In the genomic region with DNA sequence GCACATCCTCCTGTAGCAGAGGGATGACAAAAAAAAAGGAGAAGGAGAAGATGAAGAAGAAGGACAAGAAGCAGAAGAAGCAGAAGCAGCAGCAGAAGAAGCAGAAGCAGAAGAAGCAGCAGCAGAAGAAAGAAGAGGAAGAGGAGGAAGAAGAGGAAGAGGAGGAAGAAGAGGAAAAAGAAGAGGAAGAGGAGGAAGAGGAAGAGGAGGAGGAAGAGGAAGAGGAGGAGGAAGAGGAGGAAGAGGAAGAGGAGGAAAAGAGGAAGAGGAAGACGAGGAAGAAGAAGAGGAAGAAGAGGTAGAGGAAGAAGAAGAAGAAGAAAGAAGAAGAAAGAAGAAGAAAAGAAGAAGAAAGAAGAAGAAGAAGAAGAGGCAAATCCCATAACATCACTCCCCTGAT, we compare ENCODE assay signal across 1 cellular context.
TF ChIP-seq lines count a peak whose summit lies in the region.

No MANE protein-coding gene starts in this region.

TF ChIP-seq in K562, 482 proteins besides CTCF, POLR2A, EP300 and RAD21 (continues in another document):
- TF ChIP-seq SUPT5H (IDR thresholded peaks at IDR 0.05), result no peak
- TF ChIP-seq THRAP3 (IDR thresholded peaks at IDR 0.05; ENCODE audit: borderline replicate concordance), result 0 out of 2 replicates have a peak, but pooled peaks have one; percentile 21
- TF ChIP-seq KDM1A (IDR thresholded peaks at IDR 0.05), result no peak
- TF ChIP-seq, protein P1, sequence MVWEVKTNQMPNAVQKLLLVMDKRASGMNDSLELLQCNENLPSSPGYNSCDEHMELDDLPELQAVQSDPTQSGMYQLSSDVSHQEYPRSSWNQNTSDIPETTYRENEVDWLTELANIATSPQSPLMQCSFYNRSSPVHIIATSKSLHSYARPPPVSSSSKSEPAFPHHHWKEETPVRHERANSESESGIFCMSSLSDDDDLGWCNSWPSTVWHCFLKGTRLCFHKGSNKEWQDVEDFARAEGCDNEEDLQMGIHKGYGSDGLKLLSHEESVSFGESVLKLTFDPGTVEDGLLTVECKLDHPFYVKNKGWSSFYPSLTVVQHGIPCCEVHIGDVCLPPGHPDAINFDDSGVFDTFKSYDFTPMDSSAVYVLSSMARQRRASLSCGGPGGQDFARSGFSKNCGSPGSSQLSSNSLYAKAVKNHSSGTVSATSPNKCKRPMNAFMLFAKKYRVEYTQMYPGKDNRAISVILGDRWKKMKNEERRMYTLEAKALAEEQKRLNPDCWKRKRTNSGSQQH (CRISPR knock-in tag; IDR thresholded peaks at IDR 0.05), result peak; percentile 90; the same call in 1 of the 2 replicates
- no peak for TF ChIP-seq NFIC (IDR thresholded peaks at IDR 0.05)
- TF ChIP-seq NCOA4 (IDR thresholded peaks at IDR 0.05; ENCODE audit: partially characterized antibody), result no peak
- no peak for TF ChIP-seq RNF2 (IDR thresholded peaks at IDR 0.05)
- TF ChIP-seq ZNF175 (CRISPR knock-in tag; IDR thresholded peaks at IDR 0.05; ENCODE audit: low read depth), result no peak
- no peak for TF ChIP-seq C11orf30 (IDR thresholded peaks at IDR 0.05; ENCODE audit: low read depth)
- no peak for TF ChIP-seq HSF4 (CRISPR knock-in tag; IDR thresholded peaks at IDR 0.05; ENCODE audit: borderline replicate concordance)
- TF ChIP-seq DMBX1 (CRISPR knock-in tag; IDR thresholded peaks at IDR 0.05; ENCODE audit: borderline replicate concordance), result no peak
- no peak for TF ChIP-seq RHOXF2B (CRISPR knock-in tag; conservative IDR thresholded peaks at IDR 0.05)
- TF ChIP-seq RBM14 (IDR thresholded peaks at IDR 0.05; ENCODE audit: borderline replicate concordance, insufficient read depth, low read depth, low read length), result no peak
- TF ChIP-seq MAFK (IDR thresholded peaks at IDR 0.05; ENCODE audit: low read length), result no peak
- TF ChIP-seq ZNF512 (tag; IDR thresholded peaks at IDR 0.05), result peak; percentile 94
- no peak for TF ChIP-seq KLF1 (tag; IDR thresholded peaks at IDR 0.05)
- no peak for TF ChIP-seq FOXJ3 (CRISPR knock-in tag; IDR thresholded peaks at IDR 0.05)
- no peak for TF ChIP-seq PRDM10 (IDR thresholded peaks at IDR 0.05; ENCODE audit: partially characterized antibody)
- TF ChIP-seq BRF2 (IDR thresholded peaks at IDR 0.05; ENCODE audit: borderline replicate concordance, insufficient read depth, insufficient read length), result no peak
- no peak for TF ChIP-seq ZNF584 (CRISPR knock-in tag; IDR thresholded peaks at IDR 0.05; ENCODE audit: low read depth)
- no peak for TF ChIP-seq NR3C1 (CRISPR knock-in tag; IDR thresholded peaks at IDR 0.05)
- TF ChIP-seq, protein P2, sequence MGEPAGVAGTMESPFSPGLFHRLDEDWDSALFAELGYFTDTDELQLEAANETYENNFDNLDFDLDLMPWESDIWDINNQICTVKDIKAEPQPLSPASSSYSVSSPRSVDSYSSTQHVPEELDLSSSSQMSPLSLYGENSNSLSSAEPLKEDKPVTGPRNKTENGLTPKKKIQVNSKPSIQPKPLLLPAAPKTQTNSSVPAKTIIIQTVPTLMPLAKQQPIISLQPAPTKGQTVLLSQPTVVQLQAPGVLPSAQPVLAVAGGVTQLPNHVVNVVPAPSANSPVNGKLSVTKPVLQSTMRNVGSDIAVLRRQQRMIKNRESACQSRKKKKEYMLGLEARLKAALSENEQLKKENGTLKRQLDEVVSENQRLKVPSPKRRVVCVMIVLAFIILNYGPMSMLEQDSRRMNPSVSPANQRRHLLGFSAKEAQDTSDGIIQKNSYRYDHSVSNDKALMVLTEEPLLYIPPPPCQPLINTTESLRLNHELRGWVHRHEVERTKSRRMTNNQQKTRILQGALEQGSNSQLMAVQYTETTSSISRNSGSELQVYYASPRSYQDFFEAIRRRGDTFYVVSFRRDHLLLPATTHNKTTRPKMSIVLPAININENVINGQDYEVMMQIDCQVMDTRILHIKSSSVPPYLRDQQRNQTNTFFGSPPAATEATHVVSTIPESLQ (CRISPR knock-in tag; IDR thresholded peaks at IDR 0.05), result no peak
- TF ChIP-seq CBX1 (IDR thresholded peaks at IDR 0.05; ENCODE audit: low read depth), result no peak
- TF ChIP-seq MTA1 (IDR thresholded peaks at IDR 0.05; ENCODE audit: borderline replicate concordance), result peak; percentile 81
- TF ChIP-seq ELF4 (CRISPR knock-in tag; IDR thresholded peaks at IDR 0.05), result peak; percentile 83; the same call in 1 of the 2 replicates
- TF ChIP-seq ZNF134 (CRISPR knock-in tag; conservative IDR thresholded peaks at IDR 0.05), result no peak
- TF ChIP-seq TEAD2 (tag; IDR thresholded peaks at IDR 0.05), result no peak
- peak; percentile 91; the same call in 1 of the 2 replicates for TF ChIP-seq TSC22D4 (tag; IDR thresholded peaks at IDR 0.05)
- TF ChIP-seq MTA2 (IDR thresholded peaks at IDR 0.05; ENCODE audit: low read depth), result no peak
- TF ChIP-seq GATAD2A (IDR thresholded peaks at IDR 0.05), result no peak
- TF ChIP-seq ESRRB (CRISPR knock-in tag; IDR thresholded peaks at IDR 0.05; ENCODE audit: borderline replicate concordance), result no peak
- no peak for TF ChIP-seq KHSRP (IDR thresholded peaks at IDR 0.05)
- no peak for TF ChIP-seq ETV5 (CRISPR knock-in tag; IDR thresholded peaks at IDR 0.05; ENCODE audit: low read depth)
- no peak for TF ChIP-seq STAG1 (CRISPR knock-in tag; IDR thresholded peaks at IDR 0.05; ENCODE audit: borderline replicate concordance)
- no peak for TF ChIP-seq ZBTB40 (IDR thresholded peaks at IDR 0.05)
- no peak for TF ChIP-seq ZBTB40 (CRISPR knock-in tag; IDR thresholded peaks at IDR 0.05)
